Comparison of ENCODE assay signal across 8 cellular contexts in the genomic region with DNA sequence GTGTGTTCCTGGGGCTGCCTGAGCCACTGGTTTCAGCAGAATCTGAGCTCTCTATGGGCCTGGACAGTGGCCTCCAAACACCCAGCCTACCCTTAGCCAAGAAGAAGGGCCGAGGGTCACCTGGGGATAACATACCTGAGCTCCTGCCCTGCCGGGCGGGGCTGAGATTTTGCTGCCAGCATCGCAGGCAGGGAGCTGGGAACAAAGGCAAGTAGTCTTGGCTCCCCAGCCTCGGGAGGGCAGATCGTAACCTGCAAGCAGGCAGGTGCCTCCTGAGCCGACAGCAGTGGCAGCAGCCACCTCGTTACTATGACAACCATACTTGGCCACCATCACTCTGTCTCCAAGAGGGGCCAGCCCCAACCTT. TPM values are rescaled to one million over a fixed set of nuclear protein-coding genes. Genes with fewer than 3 reads are reported as not detected.
A peak's percentile ranks its signal among the peaks of the same experiment; 100 is the strongest.
DNase-seq lines count a peak whose midpoint lies in the region; ATAC-seq and TF ChIP-seq lines count a peak whose summit lies in the region.

No MANE protein-coding gene starts in this region.

- no peaks in the 10 kb centered on the region for H3K36me3 Mint-ChIP-seq in activated CD8-positive, alpha-beta memory T cell treated with anti-CD3 and anti-CD28 coated beads, Interleukin-2, amount 10 ng/mL, durations not matched to agents 7 days and 5 days
- H3K36me3 Mint-ChIP-seq in effector memory CD8-positive, alpha-beta T cell (ENCODE audit: insufficient read depth): no peaks in the 10 kb centered on the region
- H3K36me3 Mint-ChIP-seq in natural killer cell treated with Interleukin-12 subunit alpha and Interleukin-12 subunit beta and Interleukin-15 and Interleukin-18, amount 100 ng/mL, for 72 hours: no peaks in the 10 kb centered on the region

- H3K27me3 Mint-ChIP-seq in activated CD8-positive, alpha-beta memory T cell treated with anti-CD3 and anti-CD28 coated beads, Interleukin-2, amount 10 ng/mL, durations not matched to agents 7 days and 5 days: no peaks in the 10 kb centered on the region
- no peaks in the 10 kb centered on the region for H3K27me3 Mint-ChIP-seq in effector memory CD8-positive, alpha-beta T cell
- no peaks in the 10 kb centered on the region for H3K27me3 Mint-ChIP-seq in natural killer cell treated with Interleukin-12 subunit alpha and Interleukin-12 subunit beta and Interleukin-15 and Interleukin-18, amount 100 ng/mL, for 72 hours

- H3K4me1 ChIP-seq in upper lobe of left lung: peaks cover 45 to 75% (median 60%) of the 10 kb centered on the region in 4 donors

- no peaks in the 10 kb centered on the region for H3K27me3 ChIP-seq in upper lobe of left lung

- DNase-seq in activated CD8-positive, alpha-beta memory T cell treated with anti-CD3 and anti-CD28 coated beads, Interleukin-2, amount 10 ng/mL, durations not matched to agents 7 days and 5 days: no peak
- no peak for DNase-seq in activated CD8-positive, alpha-beta memory T cell treated with anti-CD3 and anti-CD28 coated beads for 24 hours
- DNase-seq in left lobe of liver (ENCODE audit: low spot score): peak; percentile 83
- peak; percentile 57 to 75 for DNase-seq in upper lobe of left lung
- DNase-seq in effector memory CD8-positive, alpha-beta T cell: no peak
- DNase-seq in activated gamma-delta T cell (lab: John Stamatoyannopoulos, UW): no peak
- no peak for DNase-seq in natural killer cell treated with Interleukin-12 subunit alpha and Interleukin-12 subunit beta and Interleukin-15 and Interleukin-18, amount 100 ng/mL, for 72 hours (ENCODE audit: low spot score)

- H3K27ac ChIP-seq in VCaP: peak overlapping the region; percentile 57
- peak overlapping the region; percentile 92 to 94 (median 94) for H3K27ac ChIP-seq in upper lobe of left lung

- no peaks in the 10 kb centered on the region for H3K36me3 ChIP-seq in upper lobe of left lung

- TF ChIP-seq EP300 in upper lobe of left lung (IDR thresholded peaks at IDR 0.05): no peak

- H3K27ac Mint-ChIP-seq in activated CD8-positive, alpha-beta memory T cell treated with anti-CD3 and anti-CD28 coated beads, Interleukin-2, amount 10 ng/mL, durations not matched to agents 7 days and 5 days: peak overlapping the region; percentile 90
- H3K27ac Mint-ChIP-seq in effector memory CD8-positive, alpha-beta T cell: no peak overlapping the region
- H3K27ac Mint-ChIP-seq in natural killer cell treated with Interleukin-12 subunit alpha and Interleukin-12 subunit beta and Interleukin-15 and Interleukin-18, amount 100 ng/mL, for 72 hours: no peak overlapping the region

- no peak for ATAC-seq in activated CD8-positive, alpha-beta memory T cell treated with anti-CD3 and anti-CD28 coated beads, Interleukin-2, amount 10 ng/mL, durations not matched to agents 7 days and 5 days
- ATAC-seq in left lobe of liver: peak; percentile 36
- ATAC-seq in upper lobe of left lung (ENCODE audit: low FRiP score in 2 of 2): peak in 1 of 2 donors; percentile 64
- no peak for ATAC-seq in effector memory CD8-positive, alpha-beta T cell (replicated peaks)
- ATAC-seq in natural killer cell treated with Interleukin-12 subunit alpha and Interleukin-12 subunit beta and Interleukin-15 and Interleukin-18, amount 100 ng/mL, for 72 hours: no peak

- H3K4me3 ChIP-seq in upper lobe of left lung: no peak overlapping the region

- no peaks in the 10 kb centered on the region for H3K9me3 Mint-ChIP-seq in activated CD8-positive, alpha-beta memory T cell treated with anti-CD3 and anti-CD28 coated beads, Interleukin-2, amount 10 ng/mL, durations not matched to agents 7 days and 5 days (ENCODE audit: low read depth)
- no peaks in the 10 kb centered on the region for H3K9me3 Mint-ChIP-seq in effector memory CD8-positive, alpha-beta T cell
- H3K9me3 Mint-ChIP-seq in natural killer cell treated with Interleukin-12 subunit alpha and Interleukin-12 subunit beta and Interleukin-15 and Interleukin-18, amount 100 ng/mL, for 72 hours: no peaks in the 10 kb centered on the region

- H3K9me3 ChIP-seq in upper lobe of left lung: no peaks in the 10 kb centered on the region

- TF ChIP-seq CTCF in VCaP (conservative IDR thresholded peaks at IDR 0.05) (no peak), upper lobe of left lung (IDR thresholded peaks at IDR 0.05) (no peak)

- 71% methylated on average over 8 of the region's 8 CpGs; no CpG with 5 or more reads in 1 of the 2 donors for WGBS in upper lobe of left lung, 2 donors

- H3K4me1 Mint-ChIP-seq in activated CD8-positive, alpha-beta memory T cell treated with anti-CD3 and anti-CD28 coated beads, Interleukin-2, amount 10 ng/mL, durations not matched to agents 7 days and 5 days: peaks cover 32% of the 10 kb centered on the region
- peaks cover 13 to 15% of the 10 kb centered on the region in 2 donors for H3K4me1 Mint-ChIP-seq in effector memory CD8-positive, alpha-beta T cell (ENCODE audit: low read depth in 2 of 2)
- H3K4me1 Mint-ChIP-seq in natural killer cell treated with Interleukin-12 subunit alpha and Interleukin-12 subunit beta and Interleukin-15 and Interleukin-18, amount 100 ng/mL, for 72 hours (ENCODE audit: low read depth in 2 of 2): peaks cover 39 to 41% of the 10 kb centered on the region in 2 donors

- CTCF ChIA-PET in activated CD8-positive, alpha-beta memory T cell treated with anti-CD3 and anti-CD28 coated beads, Interleukin-2, amount 10 ng/mL, durations not matched to agents 7 days and 5 days (lab: Charles Lee): interaction anchor here (1.2 to 1.5 kb wide), 2 partner anchors 94 to 575 kb away, joined by 3 to 5 read pairs; no protein-coding TSS in a partner anchor

- no peak for TF ChIP-seq POLR2A in upper lobe of left lung (IDR thresholded peaks at IDR 0.05)

- no peak overlapping the region for H3K4me3 Mint-ChIP-seq in activated CD8-positive, alpha-beta memory T cell treated with anti-CD3 and anti-CD28 coated beads, Interleukin-2, amount 10 ng/mL, durations not matched to agents 7 days and 5 days
- no peak overlapping the region for H3K4me3 Mint-ChIP-seq in effector memory CD8-positive, alpha-beta T cell
- no peak overlapping the region for H3K4me3 Mint-ChIP-seq in natural killer cell treated with Interleukin-12 subunit alpha and Interleukin-12 subunit beta and Interleukin-15 and Interleukin-18, amount 100 ng/mL, for 72 hours

RNA-seq across cellular contexts. Expression of a gene that starts 54.7 kb away (rescaled TPM):
- 10 to 100 TPM; 71.1 to 76.7 TPM for total RNA-seq in activated CD8-positive, alpha-beta memory T cell treated with anti-CD3 and anti-CD28 coated beads, Interleukin-2, amount 10 ng/mL, durations not matched to agents 7 days and 5 days
- 48.7 TPM for total RNA-seq in left lobe of liver
- total RNA-seq in upper lobe of left lung: 100 to 1,000 TPM in 2 of 6 donors, 10 to 100 TPM in 4; 37.6 to 124 (median 89.8) TPM
- total RNA-seq in natural killer cell treated with Interleukin-12 subunit alpha and Interleukin-12 subunit beta and Interleukin-15 and Interleukin-18, amount 100 ng/mL, for 72 hours: 10 to 100 TPM; 85.7 to 89.6 TPM

Comparison
In these comparisons a context has a peak if more than half of its experiments do, and no peak if none do; other contexts are left out.
1. DNase-seq: peak in left lobe of liver (single experiment) and upper lobe of left lung (2 of 2); none in activated CD8-positive, alpha-beta memory T cell treated with anti-CD3 and anti-CD28 coated beads, Interleukin-2, amount 10 ng/mL, durations not matched to agents 7 days and 5 days (single experiment), activated CD8-positive, alpha-beta memory T cell treated with anti-CD3 and anti-CD28 coated beads for 24 hours (single experiment), effector memory CD8-positive, alpha-beta T cell (0 of 3), activated gamma-delta T cell (single experiment) and natural killer cell treated with Interleukin-12 subunit alpha and Interleukin-12 subunit beta and Interleukin-15 and Interleukin-18, amount 100 ng/mL, for 72 hours (single experiment).